In the genomic region with DNA sequence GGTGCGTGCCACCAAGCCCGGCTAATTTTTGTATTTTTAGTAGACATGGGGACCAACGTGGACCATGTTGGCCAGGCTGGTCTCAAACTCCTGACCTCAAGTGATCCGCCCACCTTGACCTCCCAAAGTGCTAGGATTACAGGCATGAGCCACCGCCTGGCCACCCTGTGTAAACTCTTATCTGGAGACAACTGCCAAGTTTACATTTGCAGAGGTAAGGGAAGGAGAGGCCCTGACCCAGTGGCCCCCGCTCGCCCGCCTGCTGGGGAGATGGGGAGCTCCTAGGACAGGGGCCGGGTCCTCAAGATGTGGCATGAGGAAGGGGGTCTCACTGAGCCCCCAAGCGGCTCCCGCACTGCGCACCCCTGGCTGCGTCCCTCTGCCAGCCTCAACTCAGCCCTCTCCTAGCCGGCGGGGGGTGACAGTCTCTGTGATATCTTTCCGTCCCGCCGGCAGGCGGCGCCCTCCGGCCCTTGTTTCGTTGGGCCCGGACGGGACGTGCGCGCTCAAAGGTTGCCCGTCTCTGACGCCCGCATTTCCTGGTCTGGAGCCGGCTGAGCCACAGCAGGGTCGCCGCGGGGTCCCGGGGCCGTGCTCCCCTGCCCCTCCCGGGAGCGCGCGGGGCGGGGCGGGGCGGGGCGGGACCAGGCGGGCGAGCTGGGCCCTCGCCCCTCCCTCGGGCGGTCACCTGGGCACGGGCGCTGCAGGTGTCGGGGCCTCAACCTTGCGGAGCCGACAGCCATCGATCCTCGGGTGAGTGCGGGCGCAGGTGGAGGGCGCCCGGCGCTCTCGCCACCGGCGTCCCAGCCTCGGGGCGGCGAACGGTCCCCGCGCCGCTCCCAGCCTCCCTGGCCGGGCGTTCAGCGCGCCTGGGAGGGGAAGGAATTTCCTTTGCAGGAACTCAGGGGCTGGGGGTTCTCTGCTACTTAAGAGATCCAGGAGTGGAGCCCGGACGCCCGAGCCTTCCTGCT, we compare ENCODE assay signal across 1 cellular context.
TF ChIP-seq lines count a peak whose summit lies in the region.

GPR160 (plus strand) TSS at position 533 of the 971 bp plus-strand sequence. CDS start 45,978 bp downstream, outside the sequence.

TF ChIP-seq in HepG2, 621 proteins besides CTCF, POLR2A, EP300 and RAD21 (continued from another document and continues in another):
- TF ChIP-seq, protein P1, sequence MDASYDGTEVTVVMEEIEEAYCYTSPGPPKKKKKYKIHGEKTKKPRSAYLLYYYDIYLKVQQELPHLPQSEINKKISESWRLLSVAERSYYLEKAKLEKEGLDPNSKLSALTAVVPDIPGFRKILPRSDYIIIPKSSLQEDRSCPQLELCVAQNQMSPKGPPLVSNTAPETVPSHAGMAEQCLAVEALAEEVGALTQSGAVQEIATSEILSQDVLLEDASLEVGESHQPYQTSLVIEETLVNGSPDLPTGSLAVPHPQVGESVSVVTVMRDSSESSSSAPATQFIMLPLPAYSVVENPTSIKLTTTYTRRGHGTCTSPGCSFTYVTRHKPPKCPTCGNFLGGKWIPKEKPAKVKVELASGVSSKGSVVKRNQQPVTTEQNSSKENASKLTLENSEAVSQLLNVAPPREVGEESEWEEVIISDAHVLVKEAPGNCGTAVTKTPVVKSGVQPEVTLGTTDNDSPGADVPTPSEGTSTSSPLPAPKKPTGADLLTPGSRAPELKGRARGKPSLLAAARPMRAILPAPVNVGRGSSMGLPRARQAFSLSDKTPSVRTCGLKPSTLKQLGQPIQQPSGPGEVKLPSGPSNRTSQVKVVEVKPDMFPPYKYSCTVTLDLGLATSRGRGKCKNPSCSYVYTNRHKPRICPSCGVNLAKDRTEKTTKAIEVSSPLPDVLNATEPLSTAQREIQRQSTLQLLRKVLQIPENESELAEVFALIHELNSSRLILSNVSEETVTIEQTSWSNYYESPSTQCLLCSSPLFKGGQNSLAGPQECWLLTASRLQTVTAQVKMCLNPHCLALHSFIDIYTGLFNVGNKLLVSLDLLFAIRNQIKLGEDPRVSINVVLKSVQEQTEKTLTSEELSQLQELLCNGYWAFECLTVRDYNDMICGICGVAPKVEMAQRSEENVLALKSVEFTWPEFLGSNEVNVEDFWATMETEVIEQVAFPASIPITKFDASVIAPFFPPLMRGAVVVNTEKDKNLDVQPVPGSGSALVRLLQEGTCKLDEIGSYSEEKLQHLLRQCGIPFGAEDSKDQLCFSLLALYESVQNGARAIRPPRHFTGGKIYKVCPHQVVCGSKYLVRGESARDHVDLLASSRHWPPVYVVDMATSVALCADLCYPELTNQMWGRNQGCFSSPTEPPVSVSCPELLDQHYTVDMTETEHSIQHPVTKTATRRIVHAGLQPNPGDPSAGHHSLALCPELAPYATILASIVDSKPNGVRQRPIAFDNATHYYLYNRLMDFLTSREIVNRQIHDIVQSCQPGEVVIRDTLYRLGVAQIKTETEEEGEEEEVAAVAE (CRISPR knock-in tag; IDR thresholded peaks at IDR 0.05; ENCODE audit: borderline replicate concordance): no peak
- peak; percentile 27 for TF ChIP-seq MED8 (CRISPR knock-in tag; IDR thresholded peaks at IDR 0.05; ENCODE audit: insufficient replicate concordance)
- TF ChIP-seq HOXA7 (CRISPR knock-in tag; IDR thresholded peaks at IDR 0.05): no peak
- TF ChIP-seq SYNCRIP (IDR thresholded peaks at IDR 0.05; ENCODE audit: insufficient read depth, low read depth, low read length): no peak
- peak; percentile 76 for TF ChIP-seq JARID2 (CRISPR knock-in tag; IDR thresholded peaks at IDR 0.05; ENCODE audit: insufficient replicate concordance)
- no peak for TF ChIP-seq SIN3B (IDR thresholded peaks at IDR 0.05; ENCODE audit: low read length)
- TF ChIP-seq RARA (CRISPR knock-in tag; IDR thresholded peaks at IDR 0.05): peak; percentile 11
- TF ChIP-seq PRPF4 (IDR thresholded peaks at IDR 0.05; ENCODE audit: low read depth, low read length, poor library complexity, severe bottlenecking): no peak
- TF ChIP-seq GFI1 (CRISPR knock-in tag; IDR thresholded peaks at IDR 0.05; ENCODE audit: borderline replicate concordance): peak; percentile 84
- peak; percentile 48; the same call in 1 of the 2 replicates for TF ChIP-seq ZNF556 (CRISPR knock-in tag; IDR thresholded peaks at IDR 0.05; ENCODE audit: borderline replicate concordance)
- peak; percentile 87 for TF ChIP-seq ZFP91 (CRISPR knock-in tag; IDR thresholded peaks at IDR 0.05; ENCODE audit: borderline replicate concordance)
- no peak for TF ChIP-seq SCMH1 (CRISPR knock-in tag; IDR thresholded peaks at IDR 0.05; ENCODE audit: borderline replicate concordance)
- TF ChIP-seq ZNF207 (IDR thresholded peaks at IDR 0.05; ENCODE audit: borderline replicate concordance): no peak
- no peak for TF ChIP-seq ATF1 (CRISPR knock-in tag; IDR thresholded peaks at IDR 0.05)
- TF ChIP-seq ZSCAN21 (CRISPR knock-in tag; IDR thresholded peaks at IDR 0.05; ENCODE audit: borderline replicate concordance): peak; percentile 46; the same call in 1 of the 2 replicates
- TF ChIP-seq, protein P2, sequence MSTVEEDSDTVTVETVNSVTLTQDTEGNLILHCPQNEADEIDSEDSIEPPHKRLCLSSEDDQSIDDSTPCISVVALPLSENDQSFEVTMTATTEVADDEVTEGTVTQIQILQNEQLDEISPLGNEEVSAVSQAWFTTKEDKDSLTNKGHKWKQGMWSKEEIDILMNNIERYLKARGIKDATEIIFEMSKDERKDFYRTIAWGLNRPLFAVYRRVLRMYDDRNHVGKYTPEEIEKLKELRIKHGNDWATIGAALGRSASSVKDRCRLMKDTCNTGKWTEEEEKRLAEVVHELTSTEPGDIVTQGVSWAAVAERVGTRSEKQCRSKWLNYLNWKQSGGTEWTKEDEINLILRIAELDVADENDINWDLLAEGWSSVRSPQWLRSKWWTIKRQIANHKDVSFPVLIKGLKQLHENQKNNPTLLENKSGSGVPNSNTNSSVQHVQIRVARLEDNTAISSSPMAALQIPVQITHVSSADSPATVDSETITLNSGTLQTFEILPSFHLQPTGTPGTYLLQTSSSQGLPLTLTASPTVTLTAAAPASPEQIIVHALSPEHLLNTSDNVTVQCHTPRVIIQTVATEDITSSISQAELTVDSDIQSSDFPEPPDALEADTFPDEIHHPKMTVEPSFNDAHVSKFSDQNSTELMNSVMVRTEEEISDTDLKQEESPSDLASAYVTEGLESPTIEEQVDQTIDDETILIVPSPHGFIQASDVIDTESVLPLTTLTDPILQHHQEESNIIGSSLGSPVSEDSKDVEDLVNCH (CRISPR knock-in tag; IDR thresholded peaks at IDR 0.05): no peak
- TF ChIP-seq ZNF577 (CRISPR knock-in tag; IDR thresholded peaks at IDR 0.05; ENCODE audit: borderline replicate concordance, low read depth): no peak
- no peak for TF ChIP-seq ZNF3 (CRISPR knock-in tag; IDR thresholded peaks at IDR 0.05)
- TF ChIP-seq NRL (CRISPR knock-in tag; IDR thresholded peaks at IDR 0.05; ENCODE audit: borderline replicate concordance): no peak
- peak; percentile 66 for TF ChIP-seq HNF4A (CRISPR knock-in tag; IDR thresholded peaks at IDR 0.05)
- TF ChIP-seq ZSCAN29 (CRISPR knock-in tag; conservative IDR thresholded peaks at IDR 0.05): peak; percentile 55; the same call in 1 of the 2 replicates
- peak; percentile 58; the same call in 1 of the 2 replicates for TF ChIP-seq ZNF431 (CRISPR knock-in tag; IDR thresholded peaks at IDR 0.05; ENCODE audit: borderline replicate concordance, low read depth)
- TF ChIP-seq HDAC6 (IDR thresholded peaks at IDR 0.05; ENCODE audit: low read depth, low read length): no peak
- TF ChIP-seq PAWR (CRISPR knock-in tag; IDR thresholded peaks at IDR 0.05; ENCODE audit: borderline replicate concordance): no peak
- TF ChIP-seq ZNF280B (CRISPR knock-in tag; IDR thresholded peaks at IDR 0.05; ENCODE audit: borderline replicate concordance): peak; percentile 37; the same call in 1 of the 2 replicates
- TF ChIP-seq NBN (conservative IDR thresholded peaks at IDR 0.05): no peak
- TF ChIP-seq ZFAT (CRISPR knock-in tag; conservative IDR thresholded peaks at IDR 0.05): no peak
- TF ChIP-seq ZSCAN9 (CRISPR knock-in tag; IDR thresholded peaks at IDR 0.05; ENCODE audit: borderline replicate concordance): peak; percentile 74; the same call in 1 of the 2 replicates
- TF ChIP-seq ZBTB33 (CRISPR knock-in tag; IDR thresholded peaks at IDR 0.05): peak; percentile 49; the same call in 1 of the 2 replicates
- no peak for TF ChIP-seq ZNF883 (CRISPR knock-in tag; IDR thresholded peaks at IDR 0.05; ENCODE audit: not compliant biosample characterization)
- no peak for TF ChIP-seq ZNF557 (CRISPR knock-in tag; IDR thresholded peaks at IDR 0.05)
- TF ChIP-seq CENPX (CRISPR knock-in tag; IDR thresholded peaks at IDR 0.05): no peak
- TF ChIP-seq, protein P3, sequence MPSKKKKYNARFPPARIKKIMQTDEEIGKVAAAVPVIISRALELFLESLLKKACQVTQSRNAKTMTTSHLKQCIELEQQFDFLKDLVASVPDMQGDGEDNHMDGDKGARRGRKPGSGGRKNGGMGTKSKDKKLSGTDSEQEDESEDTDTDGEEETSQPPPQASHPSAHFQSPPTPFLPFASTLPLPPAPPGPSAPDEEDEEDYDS (CRISPR knock-in tag; IDR thresholded peaks at IDR 0.05): peak; percentile 42; the same call in 1 of the 2 replicates
- no peak for TF ChIP-seq ZNF878 (CRISPR knock-in tag; IDR thresholded peaks at IDR 0.05)
- TF ChIP-seq, protein P4, sequence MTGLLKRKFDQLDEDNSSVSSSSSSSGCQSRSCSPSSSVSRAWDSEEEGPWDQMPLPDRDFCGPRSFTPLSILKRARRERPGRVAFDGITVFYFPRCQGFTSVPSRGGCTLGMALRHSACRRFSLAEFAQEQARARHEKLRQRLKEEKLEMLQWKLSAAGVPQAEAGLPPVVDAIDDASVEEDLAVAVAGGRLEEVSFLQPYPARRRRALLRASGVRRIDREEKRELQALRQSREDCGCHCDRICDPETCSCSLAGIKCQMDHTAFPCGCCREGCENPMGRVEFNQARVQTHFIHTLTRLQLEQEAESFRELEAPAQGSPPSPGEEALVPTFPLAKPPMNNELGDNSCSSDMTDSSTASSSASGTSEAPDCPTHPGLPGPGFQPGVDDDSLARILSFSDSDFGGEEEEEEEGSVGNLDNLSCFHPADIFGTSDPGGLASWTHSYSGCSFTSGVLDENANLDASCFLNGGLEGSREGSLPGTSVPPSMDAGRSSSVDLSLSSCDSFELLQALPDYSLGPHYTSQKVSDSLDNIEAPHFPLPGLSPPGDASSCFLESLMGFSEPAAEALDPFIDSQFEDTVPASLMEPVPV (CRISPR knock-in tag; IDR thresholded peaks at IDR 0.05): no peak
- TF ChIP-seq NFE2 (CRISPR knock-in tag; IDR thresholded peaks at IDR 0.05): no peak
- peak; percentile 80 for TF ChIP-seq ZNF574 (CRISPR knock-in tag; IDR thresholded peaks at IDR 0.05)
- no peak for TF ChIP-seq FOSL1 (CRISPR knock-in tag; IDR thresholded peaks at IDR 0.05; ENCODE audit: borderline replicate concordance)
